In the genomic region with DNA sequence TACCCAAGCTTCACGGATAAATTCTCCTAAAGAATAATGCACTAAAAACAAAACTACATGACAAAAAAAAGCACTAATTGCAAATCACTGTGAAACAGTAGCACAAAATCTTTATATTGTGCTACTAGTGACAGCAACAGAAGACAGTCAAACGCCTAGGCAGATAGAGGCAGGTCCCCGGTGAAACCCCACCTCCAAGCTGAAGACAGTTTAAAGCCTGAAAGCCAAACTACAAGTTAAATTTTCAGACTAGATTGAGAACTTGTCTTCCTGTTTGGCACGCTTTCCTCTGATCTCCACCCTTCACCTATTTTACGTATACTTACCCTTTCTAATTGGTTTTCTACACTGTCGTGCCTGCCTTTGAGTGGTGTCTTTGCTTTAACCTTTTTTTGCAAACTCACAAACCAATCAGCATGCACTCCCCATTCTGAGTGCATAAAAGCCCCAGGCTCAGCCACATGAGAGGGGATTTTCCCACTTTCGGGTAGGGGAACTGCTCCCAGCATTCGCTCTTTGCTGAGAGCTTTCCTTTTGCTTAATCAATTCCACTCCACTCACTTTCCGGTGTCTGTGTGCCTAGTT, we compare ENCODE assay signal across 16 cellular contexts. TPM values are rescaled to one million over a fixed set of nuclear protein-coding genes. Genes with fewer than 3 reads are reported as not detected.
DNase-seq lines count a peak whose midpoint lies in the region; ATAC-seq and TF ChIP-seq lines count a peak whose summit lies in the region.
"Had no signal": no experiment of that assay in that cellular context is flagged by ENCODE, and none has a peak within 500 bp of the region (broad histone marks: within the 10 kb centered on the region; RNA-seq: fewer than 3 reads in every experiment).

No MANE protein-coding gene starts in this region.

- CTCF ChIA-PET in activated CD4-positive, alpha-beta T cell treated with anti-CD3 and anti-CD28 coated beads, Interleukin-2, amount 10 ng/mL, durations not matched to agents 7 days and 5 days (lab: Charles Lee) = interaction anchor here (0.6 to 1.0 kb wide), 2 partner anchors 9 to 407 kb away, joined by 3 to 4 read pairs; no protein-coding TSS in a partner anchor
- CTCF ChIA-PET in T-cell (lab: Charles Lee) = interaction anchor here in 1 of 2 donors (0.5 kb wide), 1 partner anchor 9 kb away, joined by 3 read pairs; no protein-coding TSS in a partner anchor
- CTCF ChIA-PET in activated naive CD4-positive, alpha-beta T cell treated with anti-CD3 and anti-CD28 coated beads, Interleukin-2, amount 10 ng/mL, durations not matched to agents 7 days and 5 days (lab: Charles Lee) = interaction anchor here (2.2 kb wide), 1 partner anchor 77 kb away, joined by 5 read pairs; no protein-coding TSS in a partner anchor
- CTCF ChIA-PET in WTC11 (lab: Charles Lee) = no interaction called here

- H3K27ac ChIP-seq in neural progenitor cell = no peak overlapping the region
- no peak overlapping the region for H3K27ac ChIP-seq in mesenchymal stem cell (ENCODE audit: low read length, poor library complexity, severe bottlenecking)
- H3K27ac ChIP-seq: pancreas had no signal

- H3F3A ChIP-seq in neural progenitor cell (ENCODE audit: low read depth) = peaks cover 10% of the 10 kb centered on the region

- no peaks in the 10 kb centered on the region for H3K27me3 Mint-ChIP-seq in activated CD4-positive, alpha-beta T cell treated with anti-CD3 and anti-CD28 coated beads, Interleukin-2, amount 10 ng/mL, durations not matched to agents 7 days and 5 days
- H3K27me3 Mint-ChIP-seq in T-cell (no peaks in the 10 kb centered on the region), neural progenitor cell (ENCODE audit: insufficient read depth, low read depth) (peaks cover 10% of the 10 kb centered on the region), WTC11 (ENCODE audit: low read depth) (peaks cover 15% of the 10 kb centered on the region)
- H3K27me3 Mint-ChIP-seq in activated naive CD4-positive, alpha-beta T cell treated with anti-CD3 and anti-CD28 coated beads, Interleukin-2, amount 10 ng/mL, durations not matched to agents 7 days and 5 days = no peaks in the 10 kb centered on the region

- H3K36me3 Mint-ChIP-seq in activated CD4-positive, alpha-beta T cell treated with anti-CD3 and anti-CD28 coated beads, Interleukin-2, amount 10 ng/mL, durations not matched to agents 7 days and 5 days (ENCODE audit: low read depth) = peaks cover 3% of the 10 kb centered on the region
- H3K36me3 Mint-ChIP-seq in T-cell (no peaks in the 10 kb centered on the region), neural progenitor cell (peaks cover 12% of the 10 kb centered on the region), WTC11 (no peaks in the 10 kb centered on the region)
- H3K36me3 Mint-ChIP-seq in activated naive CD4-positive, alpha-beta T cell treated with anti-CD3 and anti-CD28 coated beads, Interleukin-2, amount 10 ng/mL, durations not matched to agents 7 days and 5 days = peaks cover 4% of the 10 kb centered on the region

- peaks cover 10% of the 10 kb centered on the region for H3K79me2 ChIP-seq in neural progenitor cell (ENCODE audit: low read depth)

- no peak overlapping the region for H2BK5ac ChIP-seq in mesenchymal stem cell (ENCODE audit: low read depth, low read length, poor library complexity, severe bottlenecking)

- peak overlapping the region in 1 of 2 experiments; percentile 42 for H3K18ac ChIP-seq in mesenchymal stem cell (ENCODE audit: low read depth in 1 of 2, low read length in 2 of 2)

- H2BK15ac ChIP-seq in mesenchymal stem cell (ENCODE audit: low read depth, poor library complexity, severe bottlenecking) = no peak overlapping the region

- H3K4ac ChIP-seq in mesenchymal stem cell (ENCODE audit: low read depth in 1 of 2, low read length in 2 of 2) = no peak overlapping the region

- H3K4me1 Mint-ChIP-seq in activated CD4-positive, alpha-beta T cell treated with anti-CD3 and anti-CD28 coated beads, Interleukin-2, amount 10 ng/mL, durations not matched to agents 7 days and 5 days = peaks cover 29% of the 10 kb centered on the region
- peaks cover 44 to 49% (median 48%) of the 10 kb centered on the region in 3 donors for H3K4me1 Mint-ChIP-seq in T-cell
- peaks cover 36% of the 10 kb centered on the region for H3K4me1 Mint-ChIP-seq in activated naive CD4-positive, alpha-beta T cell treated with anti-CD3 and anti-CD28 coated beads, Interleukin-2, amount 10 ng/mL, durations not matched to agents 7 days and 5 days
- H3K4me1 Mint-ChIP-seq in neural progenitor cell = peaks cover 11% of the 10 kb centered on the region
- H3K4me1 Mint-ChIP-seq in WTC11 = peaks cover 33% of the 10 kb centered on the region

- no peak for TF ChIP-seq CTCF in neural progenitor cell (IDR thresholded peaks at IDR 0.05)
- no peak for TF ChIP-seq CTCF in WTC11 (IDR thresholded peaks at IDR 0.05)

- H3K23ac ChIP-seq in mesenchymal stem cell (ENCODE audit: low read length in 2 of 2) = no peak overlapping the region

- peaks cover 9% of the 10 kb centered on the region for H3K79me1 ChIP-seq in mesenchymal stem cell (replicated peaks; ENCODE audit: low read length, poor library complexity, severe bottlenecking)

- H3K4me3 ChIP-seq in neural progenitor cell (no peak overlapping the region), mesenchymal stem cell (ENCODE audit: insufficient read depth in 1 of 2, low read depth in 1 of 2, low read length in 2 of 2) (no peak overlapping the region)
- H3K4me3 ChIP-seq: mucosa of descending colon, pancreas, skin epidermis had no signal

- no peak overlapping the region for H4K8ac ChIP-seq in mesenchymal stem cell (ENCODE audit: low read length)

- H3K4me3 Mint-ChIP-seq in activated CD4-positive, alpha-beta T cell treated with anti-CD3 and anti-CD28 coated beads, Interleukin-2, amount 10 ng/mL, durations not matched to agents 7 days and 5 days = no peak overlapping the region
- H3K4me3 Mint-ChIP-seq in T-cell = peak overlapping the region; percentile 55 to 66 (median 56)
- no peak overlapping the region for H3K4me3 Mint-ChIP-seq in activated naive CD4-positive, alpha-beta T cell treated with anti-CD3 and anti-CD28 coated beads, Interleukin-2, amount 10 ng/mL, durations not matched to agents 7 days and 5 days
- no peak overlapping the region for H3K4me3 Mint-ChIP-seq in neural progenitor cell
- no peak overlapping the region for H3K4me3 Mint-ChIP-seq in WTC11

- H3K9me3 Mint-ChIP-seq in activated CD4-positive, alpha-beta T cell treated with anti-CD3 and anti-CD28 coated beads, Interleukin-2, amount 10 ng/mL, durations not matched to agents 7 days and 5 days = peaks cover 4% of the 10 kb centered on the region
- H3K9me3 Mint-ChIP-seq in T-cell = peaks cover 0 to 6% (median 5%) of the 10 kb centered on the region in 3 donors
- H3K9me3 Mint-ChIP-seq in activated naive CD4-positive, alpha-beta T cell treated with anti-CD3 and anti-CD28 coated beads, Interleukin-2, amount 10 ng/mL, durations not matched to agents 7 days and 5 days = peaks cover 11% of the 10 kb centered on the region
- H3K9me3 Mint-ChIP-seq in neural progenitor cell = peaks cover 25% of the 10 kb centered on the region
- no peaks in the 10 kb centered on the region for H3K9me3 Mint-ChIP-seq in WTC11

- H2AFZ ChIP-seq in neural progenitor cell (replicated peaks) (peak overlapping the region; percentile 20), mesenchymal stem cell (ENCODE audit: low read depth, low read length) (no peak overlapping the region)

- H3K27me3 ChIP-seq in neural progenitor cell = peaks cover 10% of the 10 kb centered on the region
- no peaks in the 10 kb centered on the region for H3K27me3 ChIP-seq in mesenchymal stem cell (ENCODE audit: control insufficient read depth in 1 of 2, insufficient read depth in 1 of 2, low read length in 2 of 2)
- H3K27me3 ChIP-seq: pancreas had no signal

- H3K9ac ChIP-seq in neural progenitor cell (no peak overlapping the region), mesenchymal stem cell (ENCODE audit: low read length) (no peak overlapping the region)

- H3K27ac Mint-ChIP-seq in activated CD4-positive, alpha-beta T cell treated with anti-CD3 and anti-CD28 coated beads, Interleukin-2, amount 10 ng/mL, durations not matched to agents 7 days and 5 days = no peak overlapping the region
- peak overlapping the region; percentile 87 to 88 for H3K27ac Mint-ChIP-seq in T-cell
- H3K27ac Mint-ChIP-seq in activated naive CD4-positive, alpha-beta T cell treated with anti-CD3 and anti-CD28 coated beads, Interleukin-2, amount 10 ng/mL, durations not matched to agents 7 days and 5 days = no peak overlapping the region
- no peak overlapping the region for H3K27ac Mint-ChIP-seq in neural progenitor cell
- no peak overlapping the region for H3K27ac Mint-ChIP-seq in WTC11

- H3K9me3 ChIP-seq in neural progenitor cell (ENCODE audit: low read depth) (no peaks in the 10 kb centered on the region), mesenchymal stem cell (ENCODE audit: control insufficient read depth, low read length) (no peaks in the 10 kb centered on the region)
- H3K9me3 ChIP-seq: mucosa of descending colon had no signal

- no peak overlapping the region for H3K14ac ChIP-seq in mesenchymal stem cell (ENCODE audit: low read length in 2 of 2)

- no peak overlapping the region for H4K91ac ChIP-seq in mesenchymal stem cell (ENCODE audit: low read length)

- no peak overlapping the region for H3K4me2 ChIP-seq in neural progenitor cell
- no peak overlapping the region for H3K4me2 ChIP-seq in mesenchymal stem cell (ENCODE audit: low read length, poor library complexity, severe bottlenecking)

- WGBS in mesenchymal stem cell = 87% methylated on average over 9 of the region's 9 CpGs

- H3K36me3 ChIP-seq in neural progenitor cell (no peaks in the 10 kb centered on the region), mesenchymal stem cell (ENCODE audit: control insufficient read depth in 1 of 2, insufficient read depth in 2 of 2, low read depth in 1 of 2, low read length in 2 of 2) (peaks cover 0 to 2% of the 10 kb centered on the region in 2 experiments)
- H3K36me3 ChIP-seq: pancreas had no signal

- H4K20me1 ChIP-seq in neural progenitor cell (ENCODE audit: low read depth) = peaks cover 6% of the 10 kb centered on the region

- H2BK12ac ChIP-seq in mesenchymal stem cell (ENCODE audit: low read length in 2 of 2) = no peak overlapping the region

- H3K4me1 ChIP-seq in neural progenitor cell (peaks cover under 1% of the 10 kb centered on the region), mesenchymal stem cell (ENCODE audit: control insufficient read depth, insufficient read depth, low read depth, low read length) (peaks cover 8% of the 10 kb centered on the region)

- H2AK5ac ChIP-seq in mesenchymal stem cell (ENCODE audit: low read length, severe bottlenecking) = no peak overlapping the region

- ATAC-seq in T-cell (replicated peaks in 1 of 4) (peak; percentile 3 to 56 (median 11)), WTC11 (no peak), HG02588 (IDR thresholded peaks at IDR 0.05; ENCODE audit: unreplicated experiment) (no peak)
- ATAC-seq: left cardiac atrium, mucosa of descending colon, pancreas had no signal

- POLR2A ChIA-PET in activated CD4-positive, alpha-beta T cell treated with anti-CD3 and anti-CD28 coated beads, Interleukin-2, amount 10 ng/mL, durations not matched to agents 7 days and 5 days (lab: Charles Lee) = no interaction called here
- POLR2A ChIA-PET in T-cell (lab: Charles Lee) = interaction anchor here in 1 of 2 donors (0.6 to 1.0 kb wide), 2 partner anchors 158 to 219 kb away, joined by 4 to 5 read pairs; no protein-coding TSS in a partner anchor
- POLR2A ChIA-PET in WTC11 (lab: Charles Lee) = no interaction called here

- H2BK120ac ChIP-seq in mesenchymal stem cell (ENCODE audit: low read depth, low read length) = no peak overlapping the region

- peak; percentile 12 for DNase-seq in activated CD4-positive, alpha-beta T cell treated with anti-CD3 and anti-CD28 coated beads for 1 hour
- no peak for DNase-seq in activated CD4-positive, alpha-beta T cell treated with anti-CD3 and anti-CD28 coated beads, Interleukin-2, amount 10 ng/mL, durations not matched to agents 7 days and 5 days
- peak in 29 of 34 experiments; percentile 10 to 54 (median 31) for DNase-seq in T-cell
- peak; percentile 28 for DNase-seq in activated naive CD4-positive, alpha-beta T cell treated with anti-CD3 and anti-CD28 coated beads, Interleukin-2, amount 10 ng/mL, durations not matched to agents 7 days and 5 days
- no peak for DNase-seq in neural progenitor cell (ENCODE audit: low spot score)
- DNase-seq in WTC11 (ENCODE audit: low spot score) = no peak
- no peak for DNase-seq in mesenchymal stem cell
- DNase-seq: HCEC 1CT, hippocampal formation, KBM-7, left cardiac atrium, pancreas, SIG-M5 had no signal

RNA-seq across cellular contexts. Expression of gene BACH1, which starts 3.6 kb away (rescaled TPM):
- total RNA-seq in activated CD4-positive, alpha-beta T cell treated with anti-CD3 and anti-CD28 coated beads, Interleukin-2, amount 10 ng/mL, durations not matched to agents 7 days and 5 days = 10 to 100 TPM; 21.1 to 23.4 TPM
- total RNA-seq in T-cell (10 to 100 TPM; 42.9 to 54.8 (median 52.8) TPM), neural progenitor cell (ENCODE audit: low replicate concordance) (48.4 and 93.8 TPM in 2 replicates), WTC11 (2021) (46.2 to 48.7 TPM (median 47.8 TPM) in 3 replicates)
- 34.9 TPM for polyA plus RNA-seq in mesenchymal stem cell (2013, experiment 1 of 2)
- polyA plus RNA-seq in mesenchymal stem cell (2013, experiment 2 of 2) = 36.8 TPM

Comparison
In these comparisons a context has a peak if more than half of its experiments do, and no peak if none do; other contexts are left out.
1. DNase-seq: peak in activated CD4-positive, alpha-beta T cell treated with anti-CD3 and anti-CD28 coated beads for 1 hour (single experiment), T-cell (29 of 34) and activated naive CD4-positive, alpha-beta T cell treated with anti-CD3 and anti-CD28 coated beads, Interleukin-2, amount 10 ng/mL, durations not matched to agents 7 days and 5 days (single experiment); none in activated CD4-positive, alpha-beta T cell treated with anti-CD3 and anti-CD28 coated beads, Interleukin-2, amount 10 ng/mL, durations not matched to agents 7 days and 5 days (single experiment), neural progenitor cell (single experiment), WTC11 (single experiment) and mesenchymal stem cell (single experiment).
2. H3K27ac Mint-ChIP-seq: peak in T-cell (2 of 2); none in activated CD4-positive, alpha-beta T cell treated with anti-CD3 and anti-CD28 coated beads, Interleukin-2, amount 10 ng/mL, durations not matched to agents 7 days and 5 days (single experiment), activated naive CD4-positive, alpha-beta T cell treated with anti-CD3 and anti-CD28 coated beads, Interleukin-2, amount 10 ng/mL, durations not matched to agents 7 days and 5 days (single experiment), neural progenitor cell (single experiment) and WTC11 (single experiment).
3. H3K4me3 Mint-ChIP-seq: peak in T-cell (3 of 3); none in activated CD4-positive, alpha-beta T cell treated with anti-CD3 and anti-CD28 coated beads, Interleukin-2, amount 10 ng/mL, durations not matched to agents 7 days and 5 days (single experiment), activated naive CD4-positive, alpha-beta T cell treated with anti-CD3 and anti-CD28 coated beads, Interleukin-2, amount 10 ng/mL, durations not matched to agents 7 days and 5 days (single experiment), neural progenitor cell (single experiment) and WTC11 (single experiment).
4. ATAC-seq: peak in T-cell (4 of 4); none in WTC11 (single experiment) and HG02588 (single experiment).